ENCODE assay signal across 12 cellular contexts in the genomic region with DNA sequence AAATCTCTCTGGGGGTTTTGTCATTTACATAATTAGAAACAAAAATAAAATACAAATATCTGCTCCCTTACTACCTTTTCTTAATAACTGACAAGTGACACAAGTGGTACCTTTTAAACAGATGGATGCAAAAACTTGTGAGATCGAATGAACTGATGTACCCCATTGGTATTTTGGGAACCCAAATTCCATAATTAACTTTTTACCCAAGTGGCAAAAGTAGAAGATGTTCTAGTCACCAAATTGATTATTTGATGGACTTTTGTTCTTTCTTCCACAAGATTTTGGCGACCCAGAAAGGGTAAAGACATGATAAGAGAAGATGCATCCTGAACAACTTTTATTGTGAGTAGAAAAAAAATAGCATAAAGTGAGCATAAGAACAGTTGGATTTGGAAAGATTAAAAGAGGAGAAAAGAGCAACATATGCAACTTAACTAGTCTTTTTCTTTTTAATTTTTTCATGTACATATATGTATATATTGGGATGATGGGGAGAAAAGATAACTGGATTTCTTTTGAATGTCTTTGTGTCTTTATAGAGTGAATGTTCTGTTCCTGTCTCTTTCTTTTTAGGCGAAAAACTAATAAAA.
DNase-seq lines count a peak whose midpoint lies in the region; ATAC-seq and TF ChIP-seq lines count a peak whose summit lies in the region.
"Had no signal": no experiment of that assay in that cellular context is flagged by ENCODE, and none has a peak within 500 bp of the region (broad histone marks: within the 10 kb centered on the region; RNA-seq: fewer than 3 reads in every experiment).

No MANE protein-coding gene starts in this region.

- H2BK120ac ChIP-seq in trophoblast cell (ENCODE audit: insufficient read depth, low read length, poor library complexity), result no peak overlapping the region

- no peaks in the 10 kb centered on the region for H3K9me3 Mint-ChIP-seq in stimulated activated effector memory CD8-positive, alpha-beta T cell treated with anti-CD3 and anti-CD28 coated beads, Interleukin-12 subunit alpha, Interleukin-12 subunit beta, amount 100 ng/mL, for 72 hours
- H3K9me3 Mint-ChIP-seq in CD14-positive monocyte, result no peaks in the 10 kb centered on the region
- H3K9me3 Mint-ChIP-seq: CD8-positive, alpha-beta memory T cell; T-helper 1 cell treated with Interleukin-12 subunit alpha and Interleukin-12 subunit beta and Interleukin-4 antibody, amounts not matched to agents 30 μg/mL and 1 μg/mL, for 36 hours had no signal

- H4K12ac ChIP-seq in trophoblast cell (ENCODE audit: low read depth, low read length), result no peak overlapping the region

- intact Hi-C loops in dorsolateral prefrontal cortex (cut with DNase I), result loop anchor here (5.0 to 10.0 kb wide), 4 partner anchors 71 to 694 kb away; partner anchors contain the start of gene ZBTB20 (in 1 of the 2)
- intact Hi-C loops in CD14-positive monocyte (cut with micrococcal nuclease), result no loop called here

- no peak overlapping the region for H2AFZ ChIP-seq in trophoblast cell (ENCODE audit: insufficient read depth, low read length, poor library complexity)

- H3K4me1 ChIP-seq in BLaER1 treated with 17β-estradiol and CSF1 and Interleukin-3, amounts not matched to agents 10 nM and 100 nM, result peaks cover 16 to 65% (median 50%) of the 10 kb centered on the region in 10 experiments
- H3K4me1 ChIP-seq in HUES64 (ENCODE audit: insufficient read depth, low read length) (peaks cover 35% of the 10 kb centered on the region), trophoblast cell (ENCODE audit: control insufficient read depth in 1 of 2, insufficient read depth in 2 of 2, low read length in 2 of 2) (no peaks in the 10 kb centered on the region)

- no peak overlapping the region for H3K23ac ChIP-seq in trophoblast cell (ENCODE audit: low read length)

- 67% methylated on average over 2 of the region's 3 CpGs for WGBS in HUES64
- WGBS in trophoblast cell (ENCODE audit: extremely low coverage, insufficient coverage, insufficient read length), result no CpG with 5 or more reads among the region's 3 CpGs

- H3K79me1 ChIP-seq in trophoblast cell (ENCODE audit: low read length), result no peaks in the 10 kb centered on the region

- ATAC-seq in stimulated activated effector memory CD8-positive, alpha-beta T cell treated with anti-CD3 and anti-CD28 coated beads, Interleukin-12 subunit alpha, Interleukin-12 subunit beta, amount 100 ng/mL, for 72 hours, result no peak
- ATAC-seq: HepG2 had no signal

- H4K8ac ChIP-seq in trophoblast cell (ENCODE audit: low read depth, low read length), result no peak overlapping the region

- no peak for DNase-seq in dorsolateral prefrontal cortex
- DNase-seq in putamen (ENCODE audit: low spot score), result peak; percentile 34
- no peak for DNase-seq in LoVo (ENCODE audit: low spot score)
- DNase-seq in trophoblast cell, result no peak
- no peak for DNase-seq in stimulated activated effector memory CD8-positive, alpha-beta T cell treated with anti-CD3 and anti-CD28 coated beads, Interleukin-12 subunit alpha, Interleukin-12 subunit beta, amount 100 ng/mL, for 72 hours (ENCODE audit: low spot score in 2 of 2)
- DNase-seq in CD14-positive monocyte (ENCODE audit: low spot score), result no peak

- no peak overlapping the region for H3K18ac ChIP-seq in trophoblast cell (ENCODE audit: low read length)

- H3K9me3 ChIP-seq in BLaER1 treated with 17β-estradiol and CSF1 and Interleukin-3, amounts not matched to agents 10 nM and 100 nM (replicated peaks in 1 of 11), result no peaks in the 10 kb centered on the region
- no peaks in the 10 kb centered on the region for H3K9me3 ChIP-seq in HUES64 (ENCODE audit: insufficient read depth, low read depth, low read length)
- H3K9me3 ChIP-seq in trophoblast cell (ENCODE audit: insufficient read depth, low read depth, low read length), result no peaks in the 10 kb centered on the region

- no peak overlapping the region for H3K14ac ChIP-seq in trophoblast cell (ENCODE audit: low read length)

- no peak overlapping the region for H3K27ac ChIP-seq in BLaER1 treated with 17β-estradiol and CSF1 and Interleukin-3, amounts not matched to agents 10 nM and 100 nM
- no peak overlapping the region for H3K27ac ChIP-seq in HUES64 (ENCODE audit: low read depth, low read length)
- H3K27ac ChIP-seq in dorsolateral prefrontal cortex, result peak overlapping the region; percentile 42 to 99 (median 96)
- H3K27ac ChIP-seq in trophoblast cell (ENCODE audit: low read depth, low read length), result no peak overlapping the region
- H3K27ac ChIP-seq: epithelial cell of prostate had no signal

- no peaks in the 10 kb centered on the region for H3K36me3 ChIP-seq in BLaER1 treated with 17β-estradiol and CSF1 and Interleukin-3, amounts not matched to agents 10 nM and 100 nM
- H3K36me3 ChIP-seq in HUES64 (ENCODE audit: insufficient read depth, low read length), result no peaks in the 10 kb centered on the region
- no peaks in the 10 kb centered on the region for H3K36me3 ChIP-seq in trophoblast cell (ENCODE audit: control insufficient read depth in 1 of 2, insufficient read depth in 2 of 2, low read length in 2 of 2)

- no peaks in the 10 kb centered on the region for H3K79me2 ChIP-seq in trophoblast cell (ENCODE audit: control insufficient read depth, insufficient read depth, low read length, poor library complexity)

- H3K27me3 ChIP-seq in BLaER1 treated with 17β-estradiol and CSF1 and Interleukin-3, amounts not matched to agents 10 nM and 100 nM, result no peaks in the 10 kb centered on the region
- peaks cover 7% of the 10 kb centered on the region; the same call in 1 of the 2 replicates for H3K27me3 ChIP-seq in HUES64 (ENCODE audit: insufficient read depth, low read length)
- H3K27me3 ChIP-seq in dorsolateral prefrontal cortex, result no peaks in the 10 kb centered on the region
- H3K27me3 ChIP-seq in trophoblast cell (ENCODE audit: insufficient read depth, low read length), result no peaks in the 10 kb centered on the region

- H2BK12ac ChIP-seq in trophoblast cell (ENCODE audit: low read length), result no peak overlapping the region

- H3K27me3 Mint-ChIP-seq in CD14-positive monocyte (ENCODE audit: low read depth in 3 of 3), result peaks cover 0 to 1% (median 0%) of the 10 kb centered on the region in 3 donors
- H3K27me3 Mint-ChIP-seq: CD8-positive, alpha-beta memory T cell had no signal

- H3K27ac Mint-ChIP-seq in stimulated activated effector memory CD8-positive, alpha-beta T cell treated with anti-CD3 and anti-CD28 coated beads, Interleukin-12 subunit alpha, Interleukin-12 subunit beta, amount 100 ng/mL, for 72 hours, result no peak overlapping the region
- H3K27ac Mint-ChIP-seq in CD14-positive monocyte, result no peak overlapping the region
- H3K27ac Mint-ChIP-seq: CD8-positive, alpha-beta memory T cell; T-helper 1 cell treated with Interleukin-12 subunit alpha and Interleukin-12 subunit beta and Interleukin-4 antibody, amounts not matched to agents 30 μg/mL and 1 μg/mL, for 36 hours had no signal

- no peaks in the 10 kb centered on the region for H4K20me1 ChIP-seq in BLaER1 treated with 17β-estradiol and CSF1 and Interleukin-3, amounts not matched to agents 10 nM and 100 nM

- no peak overlapping the region for H2AK5ac ChIP-seq in trophoblast cell (ENCODE audit: low read length)

- no peak overlapping the region for H3K9ac ChIP-seq in BLaER1 treated with 17β-estradiol and CSF1 and Interleukin-3, amounts not matched to agents 10 nM and 100 nM
- H3K9ac ChIP-seq in HUES64 (ENCODE audit: low read depth, low read length) (no peak overlapping the region), trophoblast cell (ENCODE audit: low read length) (no peak overlapping the region)

- no peaks in the 10 kb centered on the region for H3K4me1 Mint-ChIP-seq in stimulated activated effector memory CD8-positive, alpha-beta T cell treated with anti-CD3 and anti-CD28 coated beads, Interleukin-12 subunit alpha, Interleukin-12 subunit beta, amount 100 ng/mL, for 72 hours
- no peaks in the 10 kb centered on the region for H3K4me1 Mint-ChIP-seq in CD14-positive monocyte

- H4K91ac ChIP-seq in trophoblast cell (ENCODE audit: low read depth, low read length), result no peak overlapping the region

- no peaks in the 10 kb centered on the region for H3K36me3 Mint-ChIP-seq in stimulated activated effector memory CD8-positive, alpha-beta T cell treated with anti-CD3 and anti-CD28 coated beads, Interleukin-12 subunit alpha, Interleukin-12 subunit beta, amount 100 ng/mL, for 72 hours
- no peaks in the 10 kb centered on the region for H3K36me3 Mint-ChIP-seq in CD14-positive monocyte
- H3K36me3 Mint-ChIP-seq: CD8-positive, alpha-beta memory T cell had no signal

- no peak overlapping the region for H3K4ac ChIP-seq in trophoblast cell (ENCODE audit: low read depth, low read length)

- no peak overlapping the region for H3K4me3 Mint-ChIP-seq in stimulated activated effector memory CD8-positive, alpha-beta T cell treated with anti-CD3 and anti-CD28 coated beads, Interleukin-12 subunit alpha, Interleukin-12 subunit beta, amount 100 ng/mL, for 72 hours
- H3K4me3 Mint-ChIP-seq in CD14-positive monocyte, result no peak overlapping the region
- H3K4me3 Mint-ChIP-seq: CD8-positive, alpha-beta memory T cell; T-helper 1 cell treated with Interleukin-12 subunit alpha and Interleukin-12 subunit beta and Interleukin-4 antibody, amounts not matched to agents 30 μg/mL and 1 μg/mL, for 36 hours had no signal

- no peak for TF ChIP-seq CTCF in dorsolateral prefrontal cortex (IDR thresholded peaks at IDR 0.05 in 54 of 56, conservative IDR thresholded peaks at IDR 0.05 in 2 of 56; ENCODE audit: low read depth in 1 of 56, partially characterized antibody in 56 of 56)
- no peak for TF ChIP-seq CTCF in CD14-positive monocyte (IDR thresholded peaks at IDR 0.05)

- H2BK5ac ChIP-seq in trophoblast cell (ENCODE audit: low read depth, low read length, poor library complexity), result no peak overlapping the region

- no peak overlapping the region for H3K4me3 ChIP-seq in BLaER1 treated with 17β-estradiol and CSF1 and Interleukin-3, amounts not matched to agents 10 nM and 100 nM
- H3K4me3 ChIP-seq in HUES64 (ENCODE audit: low read length) (peak overlapping the region; percentile 71; the same call in 1 of the 2 replicates), dorsolateral prefrontal cortex (peak overlapping the region in 57 of 59 donors; percentile 19 to 76 (median 59)), trophoblast cell (ENCODE audit: low read depth, low read length) (no peak overlapping the region)

- peak overlapping the region in 6 of 11 experiments; percentile 8 to 50 (median 24); a peak in 7 of 22 replicates for H3K4me2 ChIP-seq in BLaER1 treated with 17β-estradiol and CSF1 and Interleukin-3, amounts not matched to agents 10 nM and 100 nM
- H3K4me2 ChIP-seq in trophoblast cell (ENCODE audit: low read length), result no peak overlapping the region

Comparison
In these comparisons a context has a peak if more than half of its experiments do, and no peak if none do; other contexts are left out.
1. H3K27ac ChIP-seq: peak in dorsolateral prefrontal cortex (59 of 59); none in BLaER1 treated with 17β-estradiol and CSF1 and Interleukin-3, amounts not matched to agents 10 nM and 100 nM (0 of 11), HUES64 (single experiment) and trophoblast cell (single experiment).
2. H3K4me3 ChIP-seq: peak in HUES64 (single experiment) and dorsolateral prefrontal cortex (57 of 59); none in BLaER1 treated with 17β-estradiol and CSF1 and Interleukin-3, amounts not matched to agents 10 nM and 100 nM (0 of 10) and trophoblast cell (single experiment).
3. intact Hi-C loops: an anchor here in dorsolateral prefrontal cortex (5.0 to 10.0 kb wide); none called in CD14-positive monocyte.